ENCODE assay signal across 15 cellular contexts in the genomic region with DNA sequence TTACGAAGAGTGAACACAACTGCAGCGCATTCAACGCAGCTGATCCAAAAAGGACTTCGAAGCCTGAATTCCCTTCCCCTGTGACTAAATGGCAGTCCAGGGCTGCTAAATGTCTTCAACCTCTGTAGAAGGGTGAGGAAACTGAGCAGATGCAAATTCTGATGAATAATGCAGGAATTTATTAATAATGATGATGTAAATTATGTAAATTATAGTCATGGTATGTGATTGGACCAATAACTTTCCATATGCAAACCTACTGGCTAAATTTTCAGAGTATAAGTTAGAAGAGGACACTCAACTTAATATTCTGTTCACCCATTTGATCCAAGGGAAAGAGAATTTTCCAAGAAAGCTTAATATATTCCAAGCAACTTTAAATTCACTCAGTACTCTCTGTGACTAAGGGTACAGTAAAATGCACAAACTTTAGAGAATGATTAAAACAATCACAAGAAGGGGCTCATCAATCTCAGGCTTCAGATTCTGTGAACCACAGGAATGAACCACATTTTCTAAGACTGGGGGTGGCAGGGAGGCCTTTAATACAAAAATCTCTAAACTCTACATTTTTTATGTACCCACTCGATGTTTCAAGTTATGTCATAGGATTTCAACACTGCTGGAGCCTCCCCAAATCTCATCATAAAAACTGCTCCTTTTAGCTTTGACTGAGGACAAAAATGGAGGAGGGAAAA. TPM values are rescaled to one million over a fixed set of nuclear protein-coding genes. Genes with fewer than 3 reads are reported as not detected.
DNase-seq lines count a peak whose midpoint lies in the region; FAIRE-seq and TF ChIP-seq lines count a peak whose summit lies in the region.
"Had no signal": no experiment of that assay in that cellular context is flagged by ENCODE, and none has a peak within 500 bp of the region (broad histone marks: within the 10 kb centered on the region; RNA-seq: fewer than 3 reads in every experiment).

No MANE protein-coding gene starts in this region.

- H3K36me3 ChIP-seq in esophagus muscularis mucosa (no peaks in the 10 kb centered on the region), neuron (ENCODE audit: insufficient read depth, low read length) (peaks cover 30% of the 10 kb centered on the region)
- H3K36me3 ChIP-seq in CD8-positive, alpha-beta memory T cell (ENCODE audit: insufficient read depth, low read length), result no peaks in the 10 kb centered on the region
- H3K36me3 ChIP-seq: spleen had no signal

- peak overlapping the region in 3 of 4 donors; percentile 7 to 73 (median 70) for H3K4me3 ChIP-seq in esophagus muscularis mucosa
- peak overlapping the region; percentile 62 for H3K4me3 ChIP-seq in neuron (ENCODE audit: low read length)
- no peak overlapping the region for H3K4me3 ChIP-seq in CD8-positive, alpha-beta memory T cell (ENCODE audit: low read length)
- H3K4me3 ChIP-seq: lung, spleen had no signal

- WGBS in esophagus muscularis mucosa, result 80% methylated on average over 5 of the region's 5 CpGs

- H3K36me3 Mint-ChIP-seq in CD8-positive, alpha-beta memory T cell, result no peaks in the 10 kb centered on the region

- CTCF ChIA-PET in CD8-positive, alpha-beta memory T cell (lab: Charles Lee), result no interaction called here

- H3K4me1 ChIP-seq in esophagus muscularis mucosa (peaks cover 14 to 83% (median 79%) of the 10 kb centered on the region in 4 donors), neuron (ENCODE audit: insufficient read depth, low read length) (peaks cover 42% of the 10 kb centered on the region)
- H3K4me1 ChIP-seq in CD8-positive, alpha-beta memory T cell (ENCODE audit: insufficient read depth, low read length), result no peaks in the 10 kb centered on the region

- peaks cover 6 to 13% (median 9%) of the 10 kb centered on the region in 3 donors for H3K4me1 Mint-ChIP-seq in CD8-positive, alpha-beta memory T cell

- FAIRE-seq in D721Med (lab: Jason Lieb, UNC), result no peak

- intact Hi-C loops in esophagus muscularis mucosa (cut with DNase I), result loop anchor here (5.0 to 10.0 kb wide), 3 partner anchors 72 to 520 kb away; no protein-coding TSS in a partner anchor

- H3K27ac ChIP-seq in esophagus muscularis mucosa (replicated peaks in 1 of 4), result peak overlapping the region; percentile 91 to 95 (median 94)
- no peak overlapping the region for H3K27ac ChIP-seq in CD8-positive, alpha-beta memory T cell (ENCODE audit: low read depth, low read length)
- H3K27ac ChIP-seq: spleen had no signal

- H3K27ac Mint-ChIP-seq in CD8-positive, alpha-beta memory T cell, result no peak overlapping the region
- H3K27ac Mint-ChIP-seq: activated CD8-positive, alpha-beta memory T cell treated with anti-CD3 and anti-CD28 coated beads, Interleukin-2, amount 10 ng/mL, durations not matched to agents 7 days and 5 days had no signal

- POLR2A ChIA-PET in CD8-positive, alpha-beta memory T cell (lab: Charles Lee), result no interaction called here

- no peak for TF ChIP-seq EP300 in esophagus muscularis mucosa (IDR thresholded peaks at IDR 0.05)

- H2AFZ ChIP-seq in neuron (ENCODE audit: low read depth, low read length), result no peak overlapping the region

- DNase-seq in AG20443 (ENCODE audit: low spot score) (peak; percentile 36), NCI-H1048 (lab: John Stamatoyannopoulos, UW) (peak; percentile 34), esophagus muscularis mucosa (ENCODE audit: extremely low spot score) (no peak), activated T-cell treated with anti-CD3 and anti-CD28 coated beads for 4 hours (no peak), D721Med (ENCODE audit: insufficient read length, low spot score) (no peak)
- DNase-seq in CD8-positive, alpha-beta memory T cell, result no peak
- no peak for DNase-seq in stimulated activated naive CD4-positive, alpha-beta T cell treated with Interleukin-2 at 50 U/mL for 16 hours (lab: John Stamatoyannopoulos, UW)
- DNase-seq: activated CD8-positive, alpha-beta memory T cell treated with anti-CD3 and anti-CD28 coated beads, Interleukin-2, amount 10 ng/mL, durations not matched to agents 7 days and 5 days; activated naive CD4-positive, alpha-beta T cell treated with anti-CD3 and anti-CD28 coated beads, Interleukin-2, amount 50 U/mL, for 16 hours; NCI-H1105; OCI-M1; SK-N-SH; spleen had no signal

- TF ChIP-seq CTCF in esophagus muscularis mucosa (IDR thresholded peaks at IDR 0.05), result no peak
- TF ChIP-seq CTCF in D721Med (IDR thresholded peaks at IDR 0.05; ENCODE audit: insufficient read depth, missing control alignments), result no peak

- H3K27me3 ChIP-seq in esophagus muscularis mucosa (peaks cover 0 to 24% (median 2%) of the 10 kb centered on the region in 4 donors), neuron (ENCODE audit: insufficient read depth, low read length) (no peaks in the 10 kb centered on the region)
- peaks cover 14% of the 10 kb centered on the region for H3K27me3 ChIP-seq in CD8-positive, alpha-beta memory T cell (ENCODE audit: insufficient read depth, low read length, poor library complexity, severe bottlenecking)

- H3K9me3 ChIP-seq in esophagus muscularis mucosa (no peaks in the 10 kb centered on the region), neuron (ENCODE audit: low read length) (peaks cover 9% of the 10 kb centered on the region)
- no peaks in the 10 kb centered on the region for H3K9me3 ChIP-seq in CD8-positive, alpha-beta memory T cell (ENCODE audit: low read length)
- H3K9me3 ChIP-seq: SK-N-SH, spleen had no signal

- peaks cover 0 to 4% (median 0%) of the 10 kb centered on the region in 5 donors for H3K9me3 Mint-ChIP-seq in CD8-positive, alpha-beta memory T cell

- TF ChIP-seq POLR2A in esophagus muscularis mucosa (IDR thresholded peaks at IDR 0.05; ENCODE audit: low read depth), result no peak

- peaks cover 22 to 29% of the 10 kb centered on the region in 2 donors for H3K27me3 Mint-ChIP-seq in CD8-positive, alpha-beta memory T cell

- no peak overlapping the region for H3K4me3 Mint-ChIP-seq in CD8-positive, alpha-beta memory T cell
- H3K4me3 Mint-ChIP-seq: activated CD8-positive, alpha-beta memory T cell treated with anti-CD3 and anti-CD28 coated beads, Interleukin-2, amount 10 ng/mL, durations not matched to agents 7 days and 5 days had no signal

RNA-seq across cellular contexts. Expression of a gene that starts 3.5 kb away (rescaled TPM):
- 10 to 100 TPM; 58.6 to 74.0 (median 60.5) TPM for total RNA-seq in esophagus muscularis mucosa
- under 1 TPM; 0.11 to 0.13 TPM for total RNA-seq in CD8-positive, alpha-beta memory T cell
- 1.3 TPM for polyA plus RNA-seq in CD8-positive, alpha-beta memory T cell

Comparison
In these comparisons a context has a peak if more than half of its experiments do, and no peak if none do; other contexts are left out.
1. DNase-seq: peak in AG20443 (single experiment) and NCI-H1048 (single experiment); none in esophagus muscularis mucosa (single experiment), activated T-cell treated with anti-CD3 and anti-CD28 coated beads for 4 hours (single experiment), D721Med (single experiment), CD8-positive, alpha-beta memory T cell (0 of 5) and stimulated activated naive CD4-positive, alpha-beta T cell treated with Interleukin-2 at 50 U/mL for 16 hours (single experiment).
2. RNA of a gene that starts 3.5 kb away (total RNA-seq): 58.6 to 74.0 TPM in esophagus muscularis mucosa; 0.11 to 0.13 TPM in CD8-positive, alpha-beta memory T cell; every median in the first group is over 10 times any median in the second.